Comparison of ENCODE assay signal across 10 cellular contexts in genomic region chr7:27185708-27186449, GRCh38. TPM values are rescaled to one million over a fixed set of nuclear protein-coding genes. Genes with fewer than 3 reads are reported as not detected.
DNase-seq lines count a peak whose midpoint lies in the region; ATAC-seq, FAIRE-seq and TF ChIP-seq lines count a peak whose summit lies in the region.
"Had no signal": no experiment of that assay in that cellular context is flagged by ENCODE, and none has a peak within 500 bp of the region (broad histone marks: within the 10 kb centered on the region; RNA-seq: fewer than 3 reads in every experiment).

No MANE protein-coding gene starts in this region.

- peaks cover 67 to 100% (median 100%) of the 10 kb centered on the region in 7 donors for H3K27me3 ChIP-seq in heart right ventricle

- H3K4me1 Mint-ChIP-seq in activated naive CD8-positive, alpha-beta T cell (ENCODE audit: low read depth), result peaks cover 53% of the 10 kb centered on the region

- no peaks in the 10 kb centered on the region for H3K9me3 ChIP-seq in heart right ventricle
- H3K9me3 ChIP-seq in mucosa of descending colon, result no peaks in the 10 kb centered on the region

- H3K36me3 Mint-ChIP-seq in activated naive CD8-positive, alpha-beta T cell, result no peaks in the 10 kb centered on the region

- FAIRE-seq in urothelium cell line (lab: Jason Lieb, UNC), result peak; percentile 9
- no peak for FAIRE-seq in GM19239 (lab: Jason Lieb, UNC)
- FAIRE-seq: K562 had no signal

- H3K4me3 ChIP-seq in heart right ventricle (peak overlapping the region in 1 of 10 donors; percentile 48), mucosa of descending colon (peak overlapping the region; percentile 26)
- H3K4me3 ChIP-seq: K562, SK-N-MC had no signal

- H3K27me3 Mint-ChIP-seq in activated naive CD8-positive, alpha-beta T cell, result peaks cover 51% of the 10 kb centered on the region

- H3K36me3 ChIP-seq in heart right ventricle (no peaks in the 10 kb centered on the region), mucosa of descending colon (ENCODE audit: low read depth) (no peaks in the 10 kb centered on the region)

- TF ChIP-seq CTCF in heart right ventricle (IDR thresholded peaks at IDR 0.05) (no peak), mucosa of descending colon (IDR thresholded peaks at IDR 0.05) (no peak)

- intact Hi-C loops in cardiac septum (cut with DNase I), result no loop called here
- intact Hi-C loops in heart right ventricle (cut with DNase I), result no loop called here
- intact Hi-C loops in mucosa of descending colon (cut with DNase I, micrococcal nuclease), result no loop called here

- H3K9me3 Mint-ChIP-seq in activated naive CD8-positive, alpha-beta T cell (ENCODE audit: low read depth), result no peaks in the 10 kb centered on the region

- DNase-seq in cardiac septum (ENCODE audit: low spot score) (peak; percentile 67), heart right ventricle (no peak), mucosa of descending colon (peak in 2 of 3 donors; percentile 54 to 56), urothelium cell line (ENCODE audit: low spot score) (no peak), GM19239 (ENCODE audit: insufficient read length, low spot score) (no peak), activated gamma-delta T cell (lab: John Stamatoyannopoulos, UW) (no peak), SKM-1 (lab: John Stamatoyannopoulos, UW; ENCODE audit: unreplicated experiment) (no peak)

- peak overlapping the region; percentile 80 for H3K4me3 Mint-ChIP-seq in activated naive CD8-positive, alpha-beta T cell

- no peak overlapping the region for H3K27ac ChIP-seq in heart right ventricle
- H3K27ac ChIP-seq: SK-N-MC had no signal

- H3K27ac Mint-ChIP-seq in activated naive CD8-positive, alpha-beta T cell, result no peak overlapping the region

- H3K4me1 ChIP-seq in heart right ventricle (peaks cover 8 to 53% (median 36%) of the 10 kb centered on the region in 9 donors), mucosa of descending colon (ENCODE audit: low read depth) (peaks cover 47% of the 10 kb centered on the region)

- WGBS in heart right ventricle, 2 donors, result 5 to 7% methylated on average over 30 of the region's 30 CpGs

- ATAC-seq in heart right ventricle (no peak), mucosa of descending colon (peak; percentile 0)
- ATAC-seq: K562 had no signal

RNA-seq across cellular contexts. Expression of gene HOXA11, which starts 0.8 kb away (rescaled TPM):
- total RNA-seq in cardiac septum, result not detected
- total RNA-seq in heart right ventricle, result not detected
- not detected for polyA plus RNA-seq in heart right ventricle
- total RNA-seq in mucosa of descending colon, result 10 to 100 TPM in 1 of 3 donors, 1 to 10 TPM in 2; 3.2 to 27.2 (median 5.4) TPM
- total RNA-seq: K562 had no signal
- polyA plus RNA-seq: K562 had no signal

RNA-seq across cellular contexts. Expression of gene HOXA10, which starts 11.8 kb away (rescaled TPM):
- total RNA-seq in cardiac septum (not detected), heart right ventricle (under 1 TPM in 1 of 10 donors, not detected in 9; 0.19 TPM), mucosa of descending colon (10 to 100 TPM; 25.0 to 56.9 (median 25.8) TPM)
- polyA plus RNA-seq in heart right ventricle, result under 1 TPM in 1 of 2 donors, not detected in 1; 0.03 TPM
- total RNA-seq: K562 had no signal
- polyA plus RNA-seq: K562 had no signal

RNA-seq across cellular contexts. Expression of gene HOXA13, which starts 14.0 kb away (rescaled TPM):
- total RNA-seq in cardiac septum (not detected), heart right ventricle (not detected), mucosa of descending colon (10 to 100 TPM; 28.0 to 54.3 (median 42.2) TPM)
- polyA plus RNA-seq in heart right ventricle, result not detected
- total RNA-seq: K562 had no signal
- polyA plus RNA-seq: K562 had no signal

RNA-seq across cellular contexts. Expression of gene HOXA9, which starts 20.5 kb away (rescaled TPM):
- total RNA-seq in cardiac septum (not detected), heart right ventricle (not detected), mucosa of descending colon (10 to 100 TPM; 22.0 to 27.9 (median 25.0) TPM)
- not detected for polyA plus RNA-seq in heart right ventricle
- total RNA-seq: K562 had no signal
- polyA plus RNA-seq: K562 had no signal

RNA-seq across cellular contexts. Expression of gene HOXA7, which starts 29.4 kb away (rescaled TPM):
- not detected for total RNA-seq in cardiac septum
- total RNA-seq in heart right ventricle, result not detected
- under 1 TPM in 1 of 2 donors, not detected in 1; 0.04 TPM for polyA plus RNA-seq in heart right ventricle
- 10 to 100 TPM; 17.1 to 29.8 (median 27.9) TPM for total RNA-seq in mucosa of descending colon
- total RNA-seq: K562 had no signal
- polyA plus RNA-seq: K562 had no signal

Comparison
In these comparisons a context has a peak if more than half of its experiments do, and no peak if none do; other contexts are left out.
1. DNase-seq: peak in cardiac septum (single experiment) and mucosa of descending colon (2 of 3); none in heart right ventricle (0 of 2), urothelium cell line (single experiment), GM19239 (single experiment), activated gamma-delta T cell (single experiment) and SKM-1 (single experiment).
2. RNA of gene HOXA10, which starts 11.8 kb away (total RNA-seq): 25.0 to 56.9 TPM in mucosa of descending colon; not detected in cardiac septum (single experiment) and 0.19 TPM in heart right ventricle; every median in the first group is over 10 times any median in the second.
3. RNA of gene HOXA13, which starts 14.0 kb away (total RNA-seq): 28.0 to 54.3 TPM in mucosa of descending colon; not detected in cardiac septum (single experiment) and not detected in heart right ventricle; every median in the first group is over 10 times any median in the second.